ENCODE assay signal across 8 cellular contexts in the genomic region with DNA sequence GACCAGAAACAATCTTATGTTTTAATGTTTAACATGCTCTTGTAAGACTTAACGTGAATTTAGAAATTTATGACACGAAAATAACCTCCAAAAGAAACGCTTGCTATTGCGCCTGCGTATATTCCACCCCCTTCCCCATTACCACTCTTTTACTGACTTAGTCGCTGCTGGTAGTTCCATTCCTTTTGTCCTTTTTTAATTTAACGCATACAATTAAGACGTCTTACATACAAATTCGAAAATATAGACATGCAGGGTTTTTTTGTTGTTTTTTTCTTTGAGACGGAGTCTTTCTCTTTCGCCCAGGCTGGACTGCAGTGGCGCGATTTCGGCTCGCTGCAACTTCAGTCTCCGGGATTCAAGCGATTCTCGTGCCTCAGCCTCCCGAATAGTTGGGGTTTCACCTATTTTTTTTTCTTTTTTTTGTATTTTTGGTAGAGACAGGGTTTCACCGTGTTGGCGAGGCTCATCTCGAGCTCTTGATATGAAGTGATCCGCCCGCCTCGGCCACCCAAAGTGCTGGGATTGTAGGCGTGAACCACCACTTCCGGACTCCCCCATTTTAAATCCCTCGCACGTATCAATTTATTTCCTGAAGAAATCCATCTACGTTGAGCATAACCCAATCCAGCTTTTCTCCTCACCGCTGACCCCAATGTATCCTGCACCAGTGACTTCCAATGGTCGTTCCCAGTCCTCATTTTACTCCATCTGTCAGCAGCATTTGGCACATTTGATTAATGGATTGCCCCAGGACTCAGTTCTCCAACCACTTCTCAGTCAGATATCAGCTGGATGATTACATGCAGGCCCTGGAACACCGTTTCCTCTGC. TPM values are rescaled to one million over a fixed set of nuclear protein-coding genes. Genes with fewer than 3 reads are reported as not detected.
A peak's percentile ranks its signal among the peaks of the same experiment; 100 is the strongest.
DNase-seq lines count a peak whose midpoint lies in the region; ATAC-seq, FAIRE-seq and TF ChIP-seq lines count a peak whose summit lies in the region.

No MANE protein-coding gene starts in this region.

- no peak for TF ChIP-seq CTCF in OCI-LY7 (conservative IDR thresholded peaks at IDR 0.05; ENCODE audit: low read length)
- TF ChIP-seq CTCF in osteocyte (IDR thresholded peaks at IDR 0.05), result no peak

- H3K4me2 ChIP-seq in OCI-LY7 (ENCODE audit: low read length), result peak overlapping the region; percentile 70

- peaks cover 38% of the 10 kb centered on the region for H3K36me3 Mint-ChIP-seq in activated naive CD4-positive, alpha-beta T cell treated with anti-CD3 and anti-CD28 coated beads for 36 hours (ENCODE audit: low read depth)
- peaks cover 14% of the 10 kb centered on the region for H3K36me3 Mint-ChIP-seq in osteocyte (ENCODE audit: unreplicated experiment)

- H4K20me1 ChIP-seq in OCI-LY7 (ENCODE audit: insufficient read depth, low read length), result no peaks in the 10 kb centered on the region

- peak overlapping the region; percentile 55 for H3K27ac ChIP-seq in OCI-LY7 (ENCODE audit: low read depth, low read length, poor library complexity, severe bottlenecking)

- FAIRE-seq in frontal cortex (lab: Jason Lieb, UNC), result no peak
- FAIRE-seq in RCC 7860 (lab: Jason Lieb, UNC), result no peak

- H3K4me1 ChIP-seq in OCI-LY7 (ENCODE audit: insufficient read depth, low read length, poor library complexity, severe bottlenecking), result peaks cover 14% of the 10 kb centered on the region

- H3K27ac Mint-ChIP-seq in activated naive CD4-positive, alpha-beta T cell treated with anti-CD3 and anti-CD28 coated beads for 36 hours, result peak overlapping the region; percentile 98
- H3K27ac Mint-ChIP-seq in osteocyte (ENCODE audit: unreplicated experiment), result peak overlapping the region; percentile 96

- H3K79me2 ChIP-seq in OCI-LY7 (ENCODE audit: insufficient read depth, low read depth, low read length), result peaks cover 17% of the 10 kb centered on the region; the same call in 1 of the 2 replicates

- POLR2A ChIA-PET in OCI-LY7 (lab: Charles Lee), result interaction anchor here (0.5 to 2.5 kb wide), 33 partner anchors 11 to 930 kb away, joined by 3 to 22 read pairs (median 3); partner anchors contain the start of genes GARIN3 and HAVCR2

- H3K27me3 Mint-ChIP-seq in activated naive CD4-positive, alpha-beta T cell treated with anti-CD3 and anti-CD28 coated beads for 36 hours (ENCODE audit: low read depth), result no peaks in the 10 kb centered on the region
- peaks cover 21% of the 10 kb centered on the region for H3K27me3 Mint-ChIP-seq in osteocyte (ENCODE audit: unreplicated experiment)

- H3K36me3 ChIP-seq in OCI-LY7 (ENCODE audit: insufficient read depth, low read length), result peaks cover 27% of the 10 kb centered on the region

- peak; percentile 68 for DNase-seq in COLO829 (ENCODE audit: low spot score)
- no peak for DNase-seq in OCI-LY7 (ENCODE audit: low spot score)
- DNase-seq in activated naive CD4-positive, alpha-beta T cell treated with anti-CD3 and anti-CD28 coated beads for 36 hours, result peak; percentile 82
- DNase-seq in frontal cortex (ENCODE audit: low spot score in 2 of 2), result peak; percentile 23 to 40
- DNase-seq in osteocyte (ENCODE audit: extremely low spot score, unreplicated experiment), result peak; percentile 49
- DNase-seq in RCC 7860 (ENCODE audit: low spot score), result no peak

- H3K9me2 ChIP-seq in OCI-LY7 (ENCODE audit: insufficient read depth, low read length), result no peaks in the 10 kb centered on the region

- CTCF ChIA-PET in OCI-LY7 (lab: Charles Lee; ENCODE audit: unreplicated experiment), result interaction anchor here (1.5 to 2.7 kb wide), 2 partner anchors 10 to 206 kb away, joined by 5 to 14 read pairs; no protein-coding TSS in a partner anchor
- CTCF ChIA-PET in activated naive CD4-positive, alpha-beta T cell treated with anti-CD3 and anti-CD28 coated beads for 36 hours (lab: Charles Lee), result interaction anchor here (0.5 to 2.0 kb wide), 6 partner anchors 10 to 587 kb away, joined by 3 to 8 read pairs (median 4); no protein-coding TSS in a partner anchor

- peaks cover 42% of the 10 kb centered on the region for H3K4me1 Mint-ChIP-seq in activated naive CD4-positive, alpha-beta T cell treated with anti-CD3 and anti-CD28 coated beads for 36 hours (ENCODE audit: low read depth)
- peaks cover 17% of the 10 kb centered on the region for H3K4me1 Mint-ChIP-seq in osteocyte (ENCODE audit: unreplicated experiment)

- ATAC-seq in GM19395 (IDR thresholded peaks at IDR 0.05; ENCODE audit: unreplicated experiment), result peak; percentile 56
- peak; percentile 28 for ATAC-seq in HG03442 (IDR thresholded peaks at IDR 0.05; ENCODE audit: unreplicated experiment)

- H2AFZ ChIP-seq in OCI-LY7 (ENCODE audit: low read length), result peak overlapping the region; percentile 73

- intact Hi-C loops in OCI-LY7 (cut with micrococcal nuclease; ENCODE audit: unreplicated experiment), result loop anchor here (10.0 kb wide), 1 partner anchor 341 kb away; no protein-coding TSS in a partner anchor
- intact Hi-C loops in activated naive CD4-positive, alpha-beta T cell treated with anti-CD3 and anti-CD28 coated beads for 36 hours (cut with micrococcal nuclease), result loop anchor here (1.0 to 2.0 kb wide), 5 partner anchors 29 to 321 kb away; no protein-coding TSS in a partner anchor

- H3K9me3 ChIP-seq in OCI-LY7 (ENCODE audit: low read length), result no peaks in the 10 kb centered on the region

- H3K4me3 ChIP-seq in OCI-LY7 (ENCODE audit: low read depth, low read length, poor library complexity, severe bottlenecking), result peak overlapping the region; percentile 90

- H3K4me3 Mint-ChIP-seq in activated naive CD4-positive, alpha-beta T cell treated with anti-CD3 and anti-CD28 coated beads for 36 hours, result peak overlapping the region; percentile 94
- peak overlapping the region; percentile 90 for H3K4me3 Mint-ChIP-seq in osteocyte (ENCODE audit: unreplicated experiment)

- peaks cover 5% of the 10 kb centered on the region for H3K9me3 Mint-ChIP-seq in activated naive CD4-positive, alpha-beta T cell treated with anti-CD3 and anti-CD28 coated beads for 36 hours
- no peaks in the 10 kb centered on the region for H3K9me3 Mint-ChIP-seq in osteocyte (ENCODE audit: unreplicated experiment)

- TSS peak; percentile 100 for BruUV-seq in OCI-LY7 (replicated peaks; lab: Mats Ljungman, UMichigan)

RNA-seq across cellular contexts. Expression of gene MED7, which starts 0.7 kb away (rescaled TPM):
- total RNA-seq in OCI-LY7 (2014; rRNA removed; shearing (Covaris generic)), result 19.0 and 23.3 TPM in 2 replicates
- total RNA-seq in OCI-LY7 (2022) (18.9 and 19.6 TPM in 2 replicates), frontal cortex (44.4 TPM), osteocyte (9.2 and 9.3 TPM in 2 replicates)
- 10 to 100 TPM; 21.0 to 21.2 TPM for total RNA-seq in activated naive CD4-positive, alpha-beta T cell treated with anti-CD3 and anti-CD28 coated beads for 36 hours

RNA-seq across cellular contexts. Expression of gene GARIN3, which starts 22.7 kb away (rescaled TPM):
- not detected in 2 replicates for total RNA-seq in OCI-LY7 (2014; rRNA removed; shearing (Covaris generic))
- not detected in 2 replicates for total RNA-seq in OCI-LY7 (2022)
- total RNA-seq in activated naive CD4-positive, alpha-beta T cell treated with anti-CD3 and anti-CD28 coated beads for 36 hours, result 1 to 10 TPM; 3.6 to 3.8 TPM
- not detected for total RNA-seq in frontal cortex
- not detected in 2 replicates for total RNA-seq in osteocyte

RNA-seq across cellular contexts. Expression of gene HAVCR2, which starts 34.5 kb away (rescaled TPM):
- total RNA-seq in OCI-LY7 (2014; rRNA removed; shearing (Covaris generic)), result 4.2 and 7.4 TPM in 2 replicates
- total RNA-seq in OCI-LY7 (2022) (3.7 and 4.4 TPM in 2 replicates), frontal cortex (7.3 TPM), osteocyte (0.21 TPM in 1 of 2 replicates, not detected in the other)
- total RNA-seq in activated naive CD4-positive, alpha-beta T cell treated with anti-CD3 and anti-CD28 coated beads for 36 hours, result 10 to 100 TPM; 10.2 to 10.4 TPM

RNA-seq across cellular contexts. Expression of gene ITK, which starts 37.3 kb away (rescaled TPM):
- total RNA-seq in OCI-LY7 (2014; rRNA removed; shearing (Covaris generic)), result 0.05 TPM in 1 of 2 replicates, not detected in the other
- not detected in 2 replicates for total RNA-seq in OCI-LY7 (2022)
- total RNA-seq in activated naive CD4-positive, alpha-beta T cell treated with anti-CD3 and anti-CD28 coated beads for 36 hours, result 100 to 1,000 TPM; 340 TPM
- total RNA-seq in frontal cortex, result not detected
- total RNA-seq in osteocyte, result not detected in 2 replicates

Comparison
In these comparisons a context has a peak if more than half of its experiments do, and no peak if none do; other contexts are left out.
1. DNase-seq: peak in COLO829 (single experiment), activated naive CD4-positive, alpha-beta T cell treated with anti-CD3 and anti-CD28 coated beads for 36 hours (single experiment), frontal cortex (2 of 2) and osteocyte (single experiment); none in OCI-LY7 (single experiment) and RCC 7860 (single experiment).